ENCODE assay signal across 1 cellular context in the genomic region with DNA sequence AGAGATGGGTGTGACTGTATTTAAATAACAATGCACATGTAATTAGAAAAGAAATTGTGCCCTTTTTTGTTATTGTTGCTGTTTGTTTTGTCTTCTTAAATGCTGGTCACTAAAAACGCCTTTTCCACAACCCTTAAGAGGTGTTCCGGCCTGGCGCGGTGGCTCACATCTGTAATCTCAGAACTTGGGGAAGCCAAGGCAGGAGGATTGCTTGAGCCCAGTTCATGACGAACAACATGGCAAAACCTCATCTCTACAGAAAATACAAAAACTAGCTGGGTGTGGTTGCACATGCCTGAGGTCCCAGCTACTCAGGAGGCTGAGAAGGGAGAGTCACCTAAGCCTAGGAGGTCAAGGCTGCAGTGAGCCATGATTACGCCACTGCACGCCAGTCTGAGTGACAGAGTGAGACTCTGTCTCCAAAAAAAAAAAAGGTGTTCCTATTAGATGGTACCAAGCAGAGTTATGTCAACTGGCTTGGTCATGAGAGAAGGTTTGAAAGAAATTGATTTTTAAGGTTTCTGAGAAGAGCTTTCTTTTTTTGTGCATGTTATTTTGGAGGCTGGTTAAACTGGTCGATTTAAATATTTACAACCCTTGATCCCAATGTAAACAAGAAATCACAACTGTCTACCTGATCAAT.
TF ChIP-seq lines count a peak whose summit lies in the region.

No MANE protein-coding gene starts in this region.

TF ChIP-seq in WTC11, 78 proteins besides CTCF, POLR2A, EP300 and RAD21 (continued from another document):
- TF ChIP-seq NR3C1 (CRISPR knock-in tag; conservative IDR thresholded peaks at IDR 0.05; ENCODE audit: low read depth) (no peak), AFF4 (CRISPR knock-in tag; IDR thresholded peaks at IDR 0.05; ENCODE audit: borderline replicate concordance) (no peak), HMGA2 (CRISPR knock-in tag; IDR thresholded peaks at IDR 0.05) (no peak), TCF7 (CRISPR knock-in tag; IDR thresholded peaks at IDR 0.05; ENCODE audit: low read depth) (no peak), NFYB (CRISPR knock-in tag; conservative IDR thresholded peaks at IDR 0.05; ENCODE audit: low read depth) (no peak), RELA (CRISPR knock-in tag; IDR thresholded peaks at IDR 0.05; ENCODE audit: borderline replicate concordance) (no peak), SP1 (CRISPR knock-in tag; conservative IDR thresholded peaks at IDR 0.05) (no peak), STAT6 (CRISPR knock-in tag; conservative IDR thresholded peaks at IDR 0.05; ENCODE audit: low read depth) (no peak), ZNF121 (CRISPR knock-in tag; IDR thresholded peaks at IDR 0.05) (no peak), ERG (CRISPR knock-in tag; IDR thresholded peaks at IDR 0.05) (no peak), SOX15 (CRISPR knock-in tag; IDR thresholded peaks at IDR 0.05) (no peak), GTF2I (CRISPR knock-in tag; conservative IDR thresholded peaks at IDR 0.05) (no peak)
- TF ChIP-seq, protein P1, sequence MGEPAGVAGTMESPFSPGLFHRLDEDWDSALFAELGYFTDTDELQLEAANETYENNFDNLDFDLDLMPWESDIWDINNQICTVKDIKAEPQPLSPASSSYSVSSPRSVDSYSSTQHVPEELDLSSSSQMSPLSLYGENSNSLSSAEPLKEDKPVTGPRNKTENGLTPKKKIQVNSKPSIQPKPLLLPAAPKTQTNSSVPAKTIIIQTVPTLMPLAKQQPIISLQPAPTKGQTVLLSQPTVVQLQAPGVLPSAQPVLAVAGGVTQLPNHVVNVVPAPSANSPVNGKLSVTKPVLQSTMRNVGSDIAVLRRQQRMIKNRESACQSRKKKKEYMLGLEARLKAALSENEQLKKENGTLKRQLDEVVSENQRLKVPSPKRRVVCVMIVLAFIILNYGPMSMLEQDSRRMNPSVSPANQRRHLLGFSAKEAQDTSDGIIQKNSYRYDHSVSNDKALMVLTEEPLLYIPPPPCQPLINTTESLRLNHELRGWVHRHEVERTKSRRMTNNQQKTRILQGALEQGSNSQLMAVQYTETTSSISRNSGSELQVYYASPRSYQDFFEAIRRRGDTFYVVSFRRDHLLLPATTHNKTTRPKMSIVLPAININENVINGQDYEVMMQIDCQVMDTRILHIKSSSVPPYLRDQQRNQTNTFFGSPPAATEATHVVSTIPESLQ (CRISPR knock-in tag; IDR thresholded peaks at IDR 0.05) = no peak
- TF ChIP-seq, protein P2, sequence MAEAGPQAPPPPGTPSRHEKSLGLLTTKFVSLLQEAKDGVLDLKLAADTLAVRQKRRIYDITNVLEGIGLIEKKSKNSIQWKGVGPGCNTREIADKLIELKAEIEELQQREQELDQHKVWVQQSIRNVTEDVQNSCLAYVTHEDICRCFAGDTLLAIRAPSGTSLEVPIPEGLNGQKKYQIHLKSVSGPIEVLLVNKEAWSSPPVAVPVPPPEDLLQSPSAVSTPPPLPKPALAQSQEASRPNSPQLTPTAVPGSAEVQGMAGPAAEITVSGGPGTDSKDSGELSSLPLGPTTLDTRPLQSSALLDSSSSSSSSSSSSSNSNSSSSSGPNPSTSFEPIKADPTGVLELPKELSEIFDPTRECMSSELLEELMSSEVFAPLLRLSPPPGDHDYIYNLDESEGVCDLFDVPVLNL (CRISPR knock-in tag; IDR thresholded peaks at IDR 0.05; ENCODE audit: borderline replicate concordance, low read depth) = no peak
- TF ChIP-seq, protein P3, sequence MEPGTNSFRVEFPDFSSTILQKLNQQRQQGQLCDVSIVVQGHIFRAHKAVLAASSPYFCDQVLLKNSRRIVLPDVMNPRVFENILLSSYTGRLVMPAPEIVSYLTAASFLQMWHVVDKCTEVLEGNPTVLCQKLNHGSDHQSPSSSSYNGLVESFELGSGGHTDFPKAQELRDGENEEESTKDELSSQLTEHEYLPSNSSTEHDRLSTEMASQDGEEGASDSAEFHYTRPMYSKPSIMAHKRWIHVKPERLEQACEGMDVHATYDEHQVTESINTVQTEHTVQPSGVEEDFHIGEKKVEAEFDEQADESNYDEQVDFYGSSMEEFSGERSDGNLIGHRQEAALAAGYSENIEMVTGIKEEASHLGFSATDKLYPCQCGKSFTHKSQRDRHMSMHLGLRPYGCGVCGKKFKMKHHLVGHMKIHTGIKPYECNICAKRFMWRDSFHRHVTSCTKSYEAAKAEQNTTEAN (CRISPR knock-in tag; IDR thresholded peaks at IDR 0.05) = no peak
TF ChIP-seq in WTC11: peak in this region for 0.
